2 cellular contexts compared by ENCODE assay signal in genomic region chr15:70479785-70480184, GRCh38.
TF ChIP-seq lines count a peak whose summit lies in the region.

No MANE protein-coding gene starts in this region.

TF ChIP-seq in IMR-90, 13 proteins besides CTCF, POLR2A, EP300 and RAD21 (continued from another document):
- TF ChIP-seq RFX5 (IDR thresholded peaks at IDR 0.05; ENCODE audit: low read depth, low read length) = no peak
- TF ChIP-seq SMC3 (IDR thresholded peaks at IDR 0.05; ENCODE audit: low read depth, low read length) = no peak
- TF ChIP-seq, protein P1, sequence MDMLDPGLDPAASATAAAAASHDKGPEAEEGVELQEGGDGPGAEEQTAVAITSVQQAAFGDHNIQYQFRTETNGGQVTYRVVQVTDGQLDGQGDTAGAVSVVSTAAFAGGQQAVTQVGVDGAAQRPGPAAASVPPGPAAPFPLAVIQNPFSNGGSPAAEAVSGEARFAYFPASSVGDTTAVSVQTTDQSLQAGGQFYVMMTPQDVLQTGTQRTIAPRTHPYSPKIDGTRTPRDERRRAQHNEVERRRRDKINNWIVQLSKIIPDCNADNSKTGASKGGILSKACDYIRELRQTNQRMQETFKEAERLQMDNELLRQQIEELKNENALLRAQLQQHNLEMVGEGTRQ (IDR thresholded peaks at IDR 0.05; ENCODE audit: low read depth, low read length) = no peak

TF ChIP-seq in GM12878, 131 proteins besides CTCF, POLR2A, EP300 and RAD21 (continued from another document):
- TF ChIP-seq, protein P2, sequence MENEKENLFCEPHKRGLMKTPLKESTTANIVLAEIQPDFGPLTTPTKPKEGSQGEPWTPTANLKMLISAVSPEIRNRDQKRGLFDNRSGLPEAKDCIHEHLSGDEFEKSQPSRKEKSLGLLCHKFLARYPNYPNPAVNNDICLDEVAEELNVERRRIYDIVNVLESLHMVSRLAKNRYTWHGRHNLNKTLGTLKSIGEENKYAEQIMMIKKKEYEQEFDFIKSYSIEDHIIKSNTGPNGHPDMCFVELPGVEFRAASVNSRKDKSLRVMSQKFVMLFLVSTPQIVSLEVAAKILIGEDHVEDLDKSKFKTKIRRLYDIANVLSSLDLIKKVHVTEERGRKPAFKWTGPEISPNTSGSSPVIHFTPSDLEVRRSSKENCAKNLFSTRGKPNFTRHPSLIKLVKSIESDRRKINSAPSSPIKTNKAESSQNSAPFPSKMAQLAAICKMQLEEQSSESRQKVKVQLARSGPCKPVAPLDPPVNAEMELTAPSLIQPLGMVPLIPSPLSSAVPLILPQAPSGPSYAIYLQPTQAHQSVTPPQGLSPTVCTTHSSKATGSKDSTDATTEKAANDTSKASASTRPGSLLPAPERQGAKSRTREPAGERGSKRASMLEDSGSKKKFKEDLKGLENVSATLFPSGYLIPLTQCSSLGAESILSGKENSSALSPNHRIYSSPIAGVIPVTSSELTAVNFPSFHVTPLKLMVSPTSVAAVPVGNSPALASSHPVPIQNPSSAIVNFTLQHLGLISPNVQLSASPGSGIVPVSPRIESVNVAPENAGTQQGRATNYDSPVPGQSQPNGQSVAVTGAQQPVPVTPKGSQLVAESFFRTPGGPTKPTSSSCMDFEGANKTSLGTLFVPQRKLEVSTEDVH (IDR thresholded peaks at IDR 0.05; ENCODE audit: low read depth, partially characterized antibody) = no peak
- no peak for TF ChIP-seq ATF7 (IDR thresholded peaks at IDR 0.05; ENCODE audit: low read depth)
- no peak for TF ChIP-seq NKRF (conservative IDR thresholded peaks at IDR 0.05)
- no peak for TF ChIP-seq NR2C2 (IDR thresholded peaks at IDR 0.05; ENCODE audit: borderline replicate concordance, control insufficient read depth, insufficient read length, low read depth)
- no peak for TF ChIP-seq ZNF622 (IDR thresholded peaks at IDR 0.05)
- no peak for TF ChIP-seq SUPT20H (IDR thresholded peaks at IDR 0.05; ENCODE audit: borderline replicate concordance, control insufficient read depth, low read depth, low read length)
- peak; percentile 65; the same call in 1 of the 2 replicates for TF ChIP-seq TCF3 (IDR thresholded peaks at IDR 0.05; ENCODE audit: borderline replicate concordance, insufficient read depth, low read depth, low read length)
- no peak for TF ChIP-seq POU2F2 (IDR thresholded peaks at IDR 0.05; ENCODE audit: borderline replicate concordance, low read depth, low read length)
- TF ChIP-seq MYC (IDR thresholded peaks at IDR 0.05; ENCODE audit: insufficient read depth, insufficient read length, insufficient replicate concordance, low read length, severe bottlenecking) = no peak
- TF ChIP-seq IKZF2 (IDR thresholded peaks at IDR 0.05) = no peak
- TF ChIP-seq RCOR1 (conservative IDR thresholded peaks at IDR 0.05; ENCODE audit: low read depth, low read length) = no peak
- no peak for TF ChIP-seq BMI1 (IDR thresholded peaks at IDR 0.05; ENCODE audit: borderline replicate concordance)
- TF ChIP-seq, protein P3, sequence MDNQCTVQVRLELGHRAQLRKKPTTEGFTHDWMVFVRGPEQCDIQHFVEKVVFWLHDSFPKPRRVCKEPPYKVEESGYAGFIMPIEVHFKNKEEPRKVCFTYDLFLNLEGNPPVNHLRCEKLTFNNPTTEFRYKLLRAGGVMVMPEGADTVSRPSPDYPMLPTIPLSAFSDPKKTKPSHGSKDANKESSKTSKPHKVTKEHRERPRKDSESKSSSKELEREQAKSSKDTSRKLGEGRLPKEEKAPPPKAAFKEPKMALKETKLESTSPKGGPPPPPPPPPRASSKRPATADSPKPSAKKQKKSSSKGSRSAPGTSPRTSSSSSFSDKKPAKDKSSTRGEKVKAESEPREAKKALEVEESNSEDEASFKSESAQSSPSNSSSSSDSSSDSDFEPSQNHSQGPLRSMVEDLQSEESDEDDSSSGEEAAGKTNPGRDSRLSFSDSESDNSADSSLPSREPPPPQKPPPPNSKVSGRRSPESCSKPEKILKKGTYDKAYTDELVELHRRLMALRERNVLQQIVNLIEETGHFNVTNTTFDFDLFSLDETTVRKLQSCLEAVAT (IDR thresholded peaks at IDR 0.05) = no peak
- no peak for TF ChIP-seq YY1 (IDR thresholded peaks at IDR 0.05; ENCODE audit: low read depth, low read length)
- TF ChIP-seq IRF4 (IDR thresholded peaks at IDR 0.05; ENCODE audit: low read depth, low read length) = 0 out of 2 replicates have a peak, but pooled peaks have one; percentile 57
- no peak for TF ChIP-seq ZNF207 (IDR thresholded peaks at IDR 0.05; ENCODE audit: borderline replicate concordance)
- TF ChIP-seq, protein P4, sequence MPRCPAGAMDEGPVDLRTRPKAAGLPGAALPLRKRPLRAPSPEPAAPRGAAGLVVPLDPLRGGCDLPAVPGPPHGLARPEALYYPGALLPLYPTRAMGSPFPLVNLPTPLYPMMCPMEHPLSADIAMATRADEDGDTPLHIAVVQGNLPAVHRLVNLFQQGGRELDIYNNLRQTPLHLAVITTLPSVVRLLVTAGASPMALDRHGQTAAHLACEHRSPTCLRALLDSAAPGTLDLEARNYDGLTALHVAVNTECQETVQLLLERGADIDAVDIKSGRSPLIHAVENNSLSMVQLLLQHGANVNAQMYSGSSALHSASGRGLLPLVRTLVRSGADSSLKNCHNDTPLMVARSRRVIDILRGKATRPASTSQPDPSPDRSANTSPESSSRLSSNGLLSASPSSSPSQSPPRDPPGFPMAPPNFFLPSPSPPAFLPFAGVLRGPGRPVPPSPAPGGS (IDR thresholded peaks at IDR 0.05; ENCODE audit: borderline replicate concordance, insufficient read depth, low read depth, low read length, poor library complexity, severe bottlenecking) = no peak
- no peak for TF ChIP-seq CUX1 (IDR thresholded peaks at IDR 0.05; ENCODE audit: insufficient replicate concordance, low read depth, low read length)
- TF ChIP-seq SPI1 (IDR thresholded peaks at IDR 0.05; ENCODE audit: borderline replicate concordance, insufficient read depth, low read depth, low read length) = peak; percentile 87
